In the genomic region with DNA sequence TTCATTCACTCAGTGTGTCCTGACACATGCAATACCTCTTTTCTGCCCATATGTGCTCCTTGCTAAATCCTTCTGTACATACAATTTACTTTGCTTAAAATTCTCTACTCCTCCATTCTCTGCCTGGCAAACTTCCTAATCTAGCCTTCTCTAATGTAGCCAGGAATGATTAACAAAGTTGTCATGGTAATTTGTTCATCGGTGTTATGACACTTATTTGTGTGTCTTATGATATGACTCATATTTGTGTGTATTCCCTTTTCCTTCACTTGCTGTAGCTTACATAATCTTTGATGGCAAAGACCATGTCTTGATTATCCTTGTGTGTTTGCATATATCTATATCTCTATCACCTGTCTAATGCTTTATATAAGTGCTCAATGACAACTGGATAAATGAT, we compare ENCODE assay signal across 15 cellular contexts.
DNase-seq lines count a peak whose midpoint lies in the region; ATAC-seq and TF ChIP-seq lines count a peak whose summit lies in the region.
"Had no signal": no experiment of that assay in that cellular context is flagged by ENCODE, and none has a peak within 500 bp of the region (broad histone marks: within the 10 kb centered on the region; RNA-seq: fewer than 3 reads in every experiment).

No MANE protein-coding gene starts in this region.

- BruUV-seq in IMR-90 (replicated peaks; lab: Mats Ljungman, UMichigan): no TSS peak

- no peaks in the 10 kb centered on the region; the same call in none of the 2 replicates for H3K27me3 ChIP-seq in IMR-90 (ENCODE audit: control insufficient read depth, insufficient read depth, low read length)

- no peaks in the 10 kb centered on the region for H3K9me3 Mint-ChIP-seq in progenitor cell of endocrine pancreas (ENCODE audit: low read depth)
- H3K9me3 Mint-ChIP-seq: IgD-negative memory B cell had no signal

- H2AFZ ChIP-seq in IMR-90 (replicated peaks; ENCODE audit: low read length, poor library complexity): no peak overlapping the region

- no peaks in the 10 kb centered on the region for H3K9me3 ChIP-seq in IMR-90 (ENCODE audit: control insufficient read depth, insufficient read depth, low read length)

- no peaks in the 10 kb centered on the region for H3K36me3 ChIP-seq in IMR-90 (ENCODE audit: control insufficient read depth, insufficient read depth, low read length)

- CTCF ChIA-PET in IMR-90 (lab: Yijun Ruan, JAX): no interaction called here

- no peak overlapping the region for H3K56ac ChIP-seq in IMR-90 (ENCODE audit: extremely low read depth, insufficient read depth, low read length)

- no CpG with 5 or more reads among the region's 1 CpG for WGBS in IMR-90 (ENCODE audit: extremely low coverage in 2 of 2, insufficient read length in 1 of 2), 2 experiments

- H2AK5ac ChIP-seq in IMR-90 (ENCODE audit: low read depth, low read length): no peak overlapping the region

- no peak overlapping the region for H3K4me3 Mint-ChIP-seq in progenitor cell of endocrine pancreas (ENCODE audit: low read depth)
- H3K4me3 Mint-ChIP-seq: IgD-negative memory B cell had no signal

- no peak overlapping the region for H4K8ac ChIP-seq in IMR-90 (ENCODE audit: low read depth in 2 of 2, low read length in 2 of 2)

- TF ChIP-seq CTCF in IMR-90 (conservative IDR thresholded peaks at IDR 0.05; ENCODE audit: low read depth, low read length): no peak
- peak; percentile 3 for TF ChIP-seq CTCF in epithelial cell of proximal tubule (conservative IDR thresholded peaks at IDR 0.05; ENCODE audit: low read depth, low read length)
- TF ChIP-seq CTCF in progenitor cell of endocrine pancreas (IDR thresholded peaks at IDR 0.05; ENCODE audit: unreplicated experiment): peak; percentile 9

- H3K4me2 ChIP-seq in IMR-90 (ENCODE audit: low read depth, low read length): no peak overlapping the region

- H3K18ac ChIP-seq in IMR-90 (ENCODE audit: low read depth, low read length): no peak overlapping the region

- intact Hi-C loops in IMR-90 (cut with micrococcal nuclease): no loop called here

- H3K9me1 ChIP-seq in IMR-90 (ENCODE audit: insufficient read depth, low read length): no peaks in the 10 kb centered on the region

- no peak overlapping the region for H3K27ac ChIP-seq in IMR-90 (ENCODE audit: insufficient read depth, low read length)

- H3K4me3 ChIP-seq in IMR-90 (ENCODE audit: insufficient read depth, low read depth, low read length): no peak overlapping the region
- H3K4me3 ChIP-seq in epithelial cell of proximal tubule (ENCODE audit: low read depth, low read length): no peak overlapping the region

- no peak overlapping the region for H3K9ac ChIP-seq in IMR-90 (ENCODE audit: low read depth, low read length)

- H3K14ac ChIP-seq in IMR-90 (replicated peaks; ENCODE audit: low read depth, low read length): no peak overlapping the region

- H4K20me1 ChIP-seq in IMR-90 (ENCODE audit: insufficient read depth, low read length): no peaks in the 10 kb centered on the region

- no peak overlapping the region for H2BK15ac ChIP-seq in IMR-90 (ENCODE audit: low read depth, low read length)

- no peak overlapping the region for H2BK120ac ChIP-seq in IMR-90 (ENCODE audit: low read depth, low read length)

- dilution Hi-C loops in IMR-90 (cut with HindIII; ENCODE audit: low sequenced_read_pairs, unreplicated experiment): no loop called here

- no peak overlapping the region for H2BK5ac ChIP-seq in IMR-90 (ENCODE audit: low read depth, low read length, poor library complexity, severe bottlenecking)

- in situ Hi-C loops in IMR-90 (cut with MboI; ENCODE audit: low sequenced_read_pairs): no loop called here

- H2AK9ac ChIP-seq in IMR-90 (replicated peaks; ENCODE audit: low read depth, low read length, poor library complexity): no peak overlapping the region

- ATAC-seq in IMR-90 (ENCODE audit: low read depth) (no peak), GM21360 (IDR thresholded peaks at IDR 0.05; ENCODE audit: unreplicated experiment) (no peak), HG03139 (IDR thresholded peaks at IDR 0.05; ENCODE audit: unreplicated experiment) (no peak)

- no peak overlapping the region for H3K23ac ChIP-seq in IMR-90 (ENCODE audit: low read depth, low read length)

- peaks cover 10% of the 10 kb centered on the region for H3K4me1 Mint-ChIP-seq in progenitor cell of endocrine pancreas (ENCODE audit: low read depth)
- H3K4me1 Mint-ChIP-seq: IgD-negative memory B cell had no signal

- POLR2A ChIA-PET in IMR-90 (lab: Charles Lee; ENCODE audit: unreplicated experiment): no interaction called here

- H3K27ac Mint-ChIP-seq in progenitor cell of endocrine pancreas: no peak overlapping the region
- H3K27ac Mint-ChIP-seq: IgD-negative memory B cell had no signal

- no peak overlapping the region for H4K5ac ChIP-seq in IMR-90 (ENCODE audit: low read depth, low read length)

- no peaks in the 10 kb centered on the region for H3K36me3 Mint-ChIP-seq in progenitor cell of endocrine pancreas (ENCODE audit: insufficient read depth)
- H3K36me3 Mint-ChIP-seq: IgD-negative memory B cell had no signal

- H4K91ac ChIP-seq in IMR-90 (ENCODE audit: insufficient read depth, low read depth, low read length): no peak overlapping the region

- H3K27me3 Mint-ChIP-seq in progenitor cell of endocrine pancreas: peaks cover 21% of the 10 kb centered on the region
- H3K27me3 Mint-ChIP-seq: IgD-negative memory B cell had no signal

- no peak overlapping the region for H2BK20ac ChIP-seq in IMR-90 (ENCODE audit: low read depth, low read length)

- no peaks in the 10 kb centered on the region for H3K4me1 ChIP-seq in IMR-90 (ENCODE audit: control insufficient read depth, insufficient read depth, low read length)

- TF ChIP-seq POLR2A in IMR-90 (IDR thresholded peaks at IDR 0.05; ENCODE audit: low read depth, low read length): no peak

- DNase-seq in IMR-90 (peak; percentile 4), RKO (ENCODE audit: low spot score) (peak; percentile 53), epithelial cell of proximal tubule (ENCODE audit: low read depth) (no peak), progenitor cell of endocrine pancreas (ENCODE audit: low spot score, unreplicated experiment) (no peak), D341Med (ENCODE audit: low spot score) (no peak)
- DNase-seq: ACHN, AML-193, COR-L47, NCI-H1436 treated with DMSO at 0.1 percent for 48 hours, NCI-H2029 treated with DMSO at 0.1 percent for 48 hours, NCI-H2171 treated with DMSO at 0.1 percent for 48 hours, NCI-H510A treated with DMSO at 0.1 percent for 48 hours had no signal

- no peak for TF ChIP-seq RAD21 in IMR-90 (IDR thresholded peaks at IDR 0.05; ENCODE audit: low read length)

- no peak overlapping the region for H3K4ac ChIP-seq in IMR-90 (ENCODE audit: low read depth, low read length)

- H3K79me1 ChIP-seq in IMR-90 (ENCODE audit: low read depth in 1 of 2, low read length in 2 of 2): no peaks in the 10 kb centered on the region

TF ChIP-seq in IMR-90, 13 proteins besides CTCF, POLR2A, EP300 and RAD21:
- TF ChIP-seq BHLHE40 (IDR thresholded peaks at IDR 0.05; ENCODE audit: low read depth, low read length): no peak
- TF ChIP-seq MAFK (IDR thresholded peaks at IDR 0.05; ENCODE audit: low read depth, low read length): no peak
- TF ChIP-seq, protein P1, sequence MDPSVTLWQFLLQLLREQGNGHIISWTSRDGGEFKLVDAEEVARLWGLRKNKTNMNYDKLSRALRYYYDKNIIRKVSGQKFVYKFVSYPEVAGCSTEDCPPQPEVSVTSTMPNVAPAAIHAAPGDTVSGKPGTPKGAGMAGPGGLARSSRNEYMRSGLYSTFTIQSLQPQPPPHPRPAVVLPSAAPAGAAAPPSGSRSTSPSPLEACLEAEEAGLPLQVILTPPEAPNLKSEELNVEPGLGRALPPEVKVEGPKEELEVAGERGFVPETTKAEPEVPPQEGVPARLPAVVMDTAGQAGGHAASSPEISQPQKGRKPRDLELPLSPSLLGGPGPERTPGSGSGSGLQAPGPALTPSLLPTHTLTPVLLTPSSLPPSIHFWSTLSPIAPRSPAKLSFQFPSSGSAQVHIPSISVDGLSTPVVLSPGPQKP (IDR thresholded peaks at IDR 0.05; ENCODE audit: borderline replicate concordance, low read depth, low read length): no peak
- TF ChIP-seq SMC3 (IDR thresholded peaks at IDR 0.05; ENCODE audit: low read depth, low read length): no peak
- TF ChIP-seq, protein P2, sequence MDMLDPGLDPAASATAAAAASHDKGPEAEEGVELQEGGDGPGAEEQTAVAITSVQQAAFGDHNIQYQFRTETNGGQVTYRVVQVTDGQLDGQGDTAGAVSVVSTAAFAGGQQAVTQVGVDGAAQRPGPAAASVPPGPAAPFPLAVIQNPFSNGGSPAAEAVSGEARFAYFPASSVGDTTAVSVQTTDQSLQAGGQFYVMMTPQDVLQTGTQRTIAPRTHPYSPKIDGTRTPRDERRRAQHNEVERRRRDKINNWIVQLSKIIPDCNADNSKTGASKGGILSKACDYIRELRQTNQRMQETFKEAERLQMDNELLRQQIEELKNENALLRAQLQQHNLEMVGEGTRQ (IDR thresholded peaks at IDR 0.05; ENCODE audit: low read depth, low read length): no peak
- no peak for TF ChIP-seq RCOR1 (IDR thresholded peaks at IDR 0.05; ENCODE audit: insufficient replicate concordance, low read length)
- TF ChIP-seq FOS (IDR thresholded peaks at IDR 0.05; ENCODE audit: low read depth, low read length): no peak

Comparison
In these comparisons a context has a peak if more than half of its experiments do, and no peak if none do; other contexts are left out.
1. DNase-seq: peak in IMR-90 (single experiment) and RKO (single experiment); none in epithelial cell of proximal tubule (single experiment), progenitor cell of endocrine pancreas (single experiment) and D341Med (single experiment).